Comparison of ENCODE assay signal across 23 cellular contexts in genomic region chr10:5681930-5682329, GRCh38.
"Had no signal": no experiment of that assay in that cellular context is flagged by ENCODE, and none has a peak within 500 bp of the region (broad histone marks: within the 10 kb centered on the region; RNA-seq: fewer than 3 reads in every experiment).

No MANE protein-coding gene starts in this region.

- DNase-seq: activated B cell treated with CpG ODN at 0.5 μM for 24 hours; activated CD4-positive, alpha-beta T cell treated with anti-CD3 and anti-CD28 coated beads for 1 hour; activated CD4-positive, alpha-beta T cell treated with anti-CD3 and anti-CD28 coated beads, Interleukin-2, amount 10 ng/mL, durations not matched to agents 7 days and 5 days; activated CD8-positive, alpha-beta memory T cell treated with anti-CD3 and anti-CD28 coated beads, Interleukin-2, amount 50 U/mL, for 48 hours; activated CD8-positive, alpha-beta T cell treated with anti-CD3 and anti-CD28 coated beads, Interleukin-2, amount 10 ng/mL, durations not matched to agents 7 days and 5 days; activated effector memory CD4-positive, alpha-beta T cell treated with Interleukin-2 at 50 U/mL for 16 hours; activated naive CD4-positive, alpha-beta T cell; activated T-cell treated with anti-CD3 and anti-CD28 coated beads, Interleukin-2, amount 50 U/mL, for 1 hour; aorta; central memory CD4-positive, alpha-beta T cell; KBM-7; NCI-H1092; NCI-H1417; NCI-H1930; NCI-H2171; NCI-H2227 treated with DMSO at 0.1 percent for 48 hours; NCI-H526 treated with DMSO at 0.1 percent for 48 hours; PC-9; SIG-M5; T-helper 17 cell; T-helper 9 cell had no signal

- FAIRE-seq: bronchial epithelial cell had no signal

- H3K27ac Mint-ChIP-seq: activated B cell treated with CpG ODN at 0.5 μM for 24 hours; activated CD4-positive, alpha-beta T cell treated with anti-CD3 and anti-CD28 coated beads, Interleukin-2, amount 10 ng/mL, durations not matched to agents 7 days and 5 days; activated CD8-positive, alpha-beta T cell treated with anti-CD3 and anti-CD28 coated beads, Interleukin-2, amount 10 ng/mL, durations not matched to agents 7 days and 5 days; T-helper 17 cell had no signal

- ATAC-seq: activated CD8-positive, alpha-beta T cell treated with anti-CD3 and anti-CD28 coated beads, Interleukin-2, amount 10 ng/mL, durations not matched to agents 7 days and 5 days; T-helper 17 cell had no signal

- H2AFZ ChIP-seq: PC-9 had no signal

- H3K4me3 Mint-ChIP-seq: activated B cell treated with CpG ODN at 0.5 μM for 24 hours; activated CD4-positive, alpha-beta T cell treated with anti-CD3 and anti-CD28 coated beads, Interleukin-2, amount 10 ng/mL, durations not matched to agents 7 days and 5 days; activated CD8-positive, alpha-beta T cell treated with anti-CD3 and anti-CD28 coated beads, Interleukin-2, amount 10 ng/mL, durations not matched to agents 7 days and 5 days; activated naive CD4-positive, alpha-beta T cell treated with anti-CD3 and anti-CD28 coated beads, Interleukin-2, amount 50 U/mL, for 24 hours; T-helper 17 cell had no signal

- H3K27ac ChIP-seq: PC-9 had no signal

- H3K4me2 ChIP-seq: PC-9 had no signal

- H3K4me3 ChIP-seq: PC-9 had no signal

- H3K9me3 Mint-ChIP-seq: activated B cell treated with CpG ODN at 0.5 μM for 24 hours; activated CD4-positive, alpha-beta T cell treated with anti-CD3 and anti-CD28 coated beads, Interleukin-2, amount 10 ng/mL, durations not matched to agents 7 days and 5 days; activated naive CD4-positive, alpha-beta T cell treated with anti-CD3 and anti-CD28 coated beads, Interleukin-2, amount 50 U/mL, for 24 hours had no signal
